In the genomic region with DNA sequence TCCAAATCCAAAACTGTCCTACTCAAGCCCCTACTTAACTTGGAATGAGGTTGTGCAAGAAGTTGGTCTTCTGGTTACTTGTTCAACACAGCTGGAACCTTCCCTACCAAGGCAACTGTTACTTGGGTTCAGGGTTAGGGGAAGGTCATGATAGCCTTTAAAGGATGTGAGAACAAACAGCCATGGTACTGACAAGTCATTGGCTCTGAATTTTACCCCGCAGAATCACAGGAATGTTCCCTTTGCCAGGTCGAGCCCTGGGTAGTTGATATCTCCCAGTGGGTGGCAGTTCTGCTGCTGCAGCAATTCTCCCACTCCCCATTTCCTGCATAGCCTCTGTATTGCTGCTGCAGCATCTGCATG, we compare ENCODE assay signal across 18 cellular contexts.
"Had no signal": no experiment of that assay in that cellular context is flagged by ENCODE, and none has a peak within 500 bp of the region (broad histone marks: within the 10 kb centered on the region; RNA-seq: fewer than 3 reads in every experiment).

No MANE protein-coding gene starts in this region.

- FAIRE-seq: endometrium had no signal

- H3K36me3 Mint-ChIP-seq: activated naive CD8-positive, alpha-beta T cell treated with anti-CD3 and anti-CD28 coated beads for 36 hours; immature natural killer cell; type B pancreatic cell had no signal

- H3K4me3 Mint-ChIP-seq: activated naive CD8-positive, alpha-beta T cell treated with anti-CD3 and anti-CD28 coated beads for 36 hours; activated T-cell treated with anti-CD3 and anti-CD28 coated beads, Interleukin-2, amount 50 U/mL, for 24 hours; activated T-helper 17 cell treated with anti-CD3 and anti-CD28 coated beads, Interleukin-2, amount 50 U/mL, for 72 hours; immature natural killer cell; nephron; type B pancreatic cell had no signal

- ATAC-seq: activated T-helper 17 cell treated with anti-CD3 and anti-CD28 coated beads, Interleukin-2, amount 50 U/mL, for 72 hours; left lung; SK-N-SH treated with all-trans-retinoic acid at 6 μM for 48 hours had no signal

- H3K36me3 ChIP-seq: breast epithelium, left lung, spleen had no signal

- H3K27ac Mint-ChIP-seq: activated naive CD8-positive, alpha-beta T cell treated with anti-CD3 and anti-CD28 coated beads for 36 hours; activated T-cell treated with anti-CD3 and anti-CD28 coated beads, Interleukin-2, amount 50 U/mL, for 24 hours; activated T-helper 17 cell treated with anti-CD3 and anti-CD28 coated beads, Interleukin-2, amount 50 U/mL, for 72 hours; immature natural killer cell; nephron; type B pancreatic cell had no signal

- H3K27me3 Mint-ChIP-seq: activated naive CD8-positive, alpha-beta T cell treated with anti-CD3 and anti-CD28 coated beads for 36 hours; activated T-cell treated with anti-CD3 and anti-CD28 coated beads, Interleukin-2, amount 50 U/mL, for 24 hours; activated T-helper 17 cell treated with anti-CD3 and anti-CD28 coated beads, Interleukin-2, amount 50 U/mL, for 72 hours; type B pancreatic cell had no signal

- H3K4me1 ChIP-seq: breast epithelium, left lung, spleen, testis had no signal

- H3K4me1 Mint-ChIP-seq: activated naive CD8-positive, alpha-beta T cell treated with anti-CD3 and anti-CD28 coated beads for 36 hours; activated T-helper 17 cell treated with anti-CD3 and anti-CD28 coated beads, Interleukin-2, amount 50 U/mL, for 72 hours; immature natural killer cell; nephron had no signal

- H3K9me3 ChIP-seq: breast epithelium, left lung, testis had no signal

- H3K4me3 ChIP-seq: breast epithelium, left lung, spleen, testis had no signal

- H3K9me3 Mint-ChIP-seq: type B pancreatic cell had no signal

- DNase-seq: activated CD4-positive, alpha-beta T cell treated with anti-CD3 and anti-CD28 coated beads, Interleukin-2, amount 50 U/mL, for 1 hour; activated CD4-positive, CD25-positive, alpha-beta regulatory T cell treated with anti-CD3 and anti-CD28 coated beads, Interleukin-2, amount 50 U/mL, for 72 hours; activated naive CD8-positive, alpha-beta T cell treated with anti-CD3 and anti-CD28 coated beads for 36 hours; activated T-cell treated with anti-CD3 and anti-CD28 coated beads, Interleukin-2, amount 50 U/mL, for 24 hours; immature natural killer cell; occipital lobe; spleen; stimulated activated CD4-positive, alpha-beta T cell treated with anti-CD3 and anti-CD28 coated beads, Interleukin-4, amount 100 ng/mL, for 1 hour; stimulated activated naive CD4-positive, alpha-beta T cell; testis had no signal

- H3K27me3 ChIP-seq: breast epithelium, left lung, spleen, testis had no signal

- H3K27ac ChIP-seq: left lung, spleen, testis, VCaP had no signal
